8 cellular contexts compared by ENCODE assay signal in genomic region chr3:111073186-111073585, GRCh38. TPM values are rescaled to one million over a fixed set of nuclear protein-coding genes. Genes with fewer than 3 reads are reported as not detected.
DNase-seq lines count a peak whose midpoint lies in the region; ATAC-seq and TF ChIP-seq lines count a peak whose summit lies in the region.

No MANE protein-coding gene starts in this region.

- peak; percentile 35 for DNase-seq in Caki2 (ENCODE audit: low read depth)
- peak; percentile 28 for DNase-seq in RPMI7951 (ENCODE audit: low read depth)
- DNase-seq in fibroblast of mammary gland (ENCODE audit: low read depth): peak; percentile 66
- no peak for DNase-seq in progenitor cell of endocrine pancreas (ENCODE audit: low spot score, unreplicated experiment)
- DNase-seq in NCI-H345 (lab: John Stamatoyannopoulos, UW): no peak

- H3K27me3 Mint-ChIP-seq in progenitor cell of endocrine pancreas: no peaks in the 10 kb centered on the region

- in situ Hi-C loops in Caki2 (cut with HindIII; ENCODE audit: low pct_unique_long_range_greater_than_20kb, low sequenced_read_pairs): no loop called here

- H3K4me3 Mint-ChIP-seq in progenitor cell of endocrine pancreas (ENCODE audit: low read depth): peak overlapping the region; percentile 96

- no peaks in the 10 kb centered on the region for H3K9me3 Mint-ChIP-seq in progenitor cell of endocrine pancreas (ENCODE audit: low read depth)

- H3K27ac Mint-ChIP-seq in progenitor cell of endocrine pancreas: peak overlapping the region; percentile 93

- peak overlapping the region; percentile 85 for H3K4me3 ChIP-seq in fibroblast of mammary gland (ENCODE audit: control insufficient read depth, low read depth, low read length)

- ATAC-seq in HG03520 (IDR thresholded peaks at IDR 0.05; ENCODE audit: unreplicated experiment) (no peak), GM19467 (IDR thresholded peaks at IDR 0.05; ENCODE audit: unreplicated experiment) (no peak), HG03175 (IDR thresholded peaks at IDR 0.05; ENCODE audit: unreplicated experiment) (no peak)

- H3K36me3 Mint-ChIP-seq in progenitor cell of endocrine pancreas (ENCODE audit: insufficient read depth): no peaks in the 10 kb centered on the region

- H3K4me1 Mint-ChIP-seq in progenitor cell of endocrine pancreas (ENCODE audit: low read depth): peaks cover 46% of the 10 kb centered on the region

- no peak for TF ChIP-seq CTCF in fibroblast of mammary gland (conservative IDR thresholded peaks at IDR 0.05; ENCODE audit: control insufficient read depth, insufficient read depth, low read depth, low read length)
- no peak for TF ChIP-seq CTCF in progenitor cell of endocrine pancreas (IDR thresholded peaks at IDR 0.05; ENCODE audit: unreplicated experiment)

RNA-seq across cellular contexts. Expression of gene NECTIN3, which starts 1.6 kb away (rescaled TPM):
- total RNA-seq in Caki2 (2014; rRNA removed; shearing (Covaris generic); ENCODE audit: low replicate concordance): 33.0 and 34.3 TPM in 2 replicates
- total RNA-seq in RPMI7951 (2014; rRNA removed; shearing (Covaris generic)): 50.1 and 57.0 TPM in 2 replicates
- total RNA-seq in progenitor cell of endocrine pancreas: 46.5 and 46.7 TPM in 2 replicates

Comparison
In these comparisons a context has a peak if more than half of its experiments do, and no peak if none do; other contexts are left out.
1. DNase-seq: peak in Caki2 (single experiment), RPMI7951 (single experiment) and fibroblast of mammary gland (single experiment); none in progenitor cell of endocrine pancreas (single experiment) and NCI-H345 (single experiment).